Comparison of ENCODE assay signal across 8 cellular contexts in genomic region chr13:40666058-40666904, GRCh38. TPM values are rescaled to one million over a fixed set of nuclear protein-coding genes. Genes with fewer than 3 reads are reported as not detected.
DNase-seq lines count a peak whose midpoint lies in the region; ATAC-seq and TF ChIP-seq lines count a peak whose summit lies in the region.

Gene FOXO1, minus strand, starts transcription at chr13:40666641. Its CDS starts 429 bp downstream, at chr13:40666212.

- DNase-seq in BJ (ENCODE audit: low read depth) (no peak), NCI-H774 (lab: John Stamatoyannopoulos, UW) (peak; percentile 63), medulla oblongata (ENCODE audit: extremely low spot score) (peak; percentile 87)
- peak; percentile 62 to 85 for DNase-seq in activated CD8-positive, alpha-beta memory T cell treated with anti-CD3 and anti-CD28 coated beads for 1 hour (ENCODE audit: extremely low read depth in 1 of 2, low read depth in 1 of 2)
- peak; percentile 82 for DNase-seq in effector CD8-positive, alpha-beta T cell (lab: John Stamatoyannopoulos, UW)
- DNase-seq in stimulated activated CD4-positive, alpha-beta T cell treated with anti-CD3 and anti-CD28 coated beads, TNF-alpha, amount 100 ng/mL, for 48 hours (ENCODE audit: low read depth in 3 of 3), result peak; percentile 74 to 84 (median 76)

- H3K4me3 ChIP-seq in BJ (ENCODE audit: low read depth, low read length), result peak within 1 kb of the TSS; percentile 71

- H3K36me3 ChIP-seq in BJ (ENCODE audit: control insufficient read depth, insufficient read depth, low read length), result no peaks in the 10 kb centered on the region

- no peaks in the 10 kb centered on the region for H3K27me3 ChIP-seq in BJ (ENCODE audit: control insufficient read depth, insufficient read depth, low read length)

- ATAC-seq in GM19043 (IDR thresholded peaks at IDR 0.05; ENCODE audit: low read depth, unreplicated experiment) (peak; percentile 47), HG03342 (IDR thresholded peaks at IDR 0.05; ENCODE audit: unreplicated experiment) (peak; percentile 61)

- POLR2A ChIA-PET in BJ (lab: Charles Lee), result no interaction called here

- CTCF ChIA-PET in BJ (lab: Yijun Ruan, JAX), result interaction anchor here (0.6 to 1.8 kb wide), 4 partner anchors 11 to 597 kb away, joined by 3 to 5 read pairs (median 4); no protein-coding TSS in a partner anchor

- no peak for TF ChIP-seq CTCF in BJ (IDR thresholded peaks at IDR 0.05; ENCODE audit: insufficient read depth, low read depth, low read length)

RNA-seq across cellular contexts. Expression of gene FOXO1, which starts in this region (rescaled TPM):
- polyA plus RNA-seq in BJ (2011; rRNA removed), result 3.5 and 5.3 TPM in 2 replicates
- polyA minus RNA-seq in BJ (2011; rRNA and poly(A)+ RNA removed), result 8.4 and 9.5 TPM in 2 replicates
